In the genomic region with DNA sequence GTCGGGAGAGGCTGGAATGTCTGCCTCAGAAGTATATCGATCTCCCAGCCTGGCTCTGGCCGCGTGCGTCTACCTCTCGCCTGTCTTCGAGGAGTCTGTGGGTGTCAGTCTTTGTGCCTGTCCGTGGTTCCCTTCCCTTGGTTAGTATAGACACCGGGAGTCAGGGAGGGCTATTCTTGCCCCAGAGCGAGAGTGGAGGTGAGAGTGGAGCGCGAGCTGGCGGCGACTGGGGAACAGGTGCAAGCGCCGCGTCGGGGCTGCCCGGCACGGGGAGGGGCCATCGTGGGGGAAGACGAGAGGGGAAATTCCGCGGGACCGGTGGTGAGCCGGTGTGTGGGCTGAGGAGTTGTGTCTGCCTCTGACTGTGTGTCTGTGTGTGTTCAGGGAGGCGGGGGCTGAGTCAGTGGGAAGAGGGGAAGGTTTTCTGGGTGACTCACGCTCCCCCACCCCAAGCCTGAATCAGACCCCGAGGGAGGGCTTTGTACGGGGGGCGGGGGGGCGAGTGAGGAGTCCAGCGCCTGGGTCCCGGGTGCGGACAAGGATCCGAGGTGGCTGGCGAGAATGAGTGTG, we compare ENCODE assay signal across 8 cellular contexts. TPM values are rescaled to one million over a fixed set of nuclear protein-coding genes. Genes with fewer than 3 reads are reported as not detected.
DNase-seq lines count a peak whose midpoint lies in the region; ATAC-seq and TF ChIP-seq lines count a peak whose summit lies in the region.

No MANE protein-coding gene starts in this region.

- peaks cover 36% of the 10 kb centered on the region for H3K4me1 Mint-ChIP-seq in type B pancreatic cell (ENCODE audit: unreplicated experiment)

- peaks cover 8% of the 10 kb centered on the region for H3K4me1 ChIP-seq in SJCRH30
- peaks cover 29% of the 10 kb centered on the region for H3K4me1 ChIP-seq in cardiac muscle cell (ENCODE audit: low read depth)

- H3K36me3 Mint-ChIP-seq in activated naive CD4-positive, alpha-beta T cell treated with anti-CD3 and anti-CD28 coated beads, Interleukin-2, amount 50 U/mL, for 72 hours: peaks cover 9% of the 10 kb centered on the region in 2 donors
- peaks cover 9% of the 10 kb centered on the region for H3K36me3 Mint-ChIP-seq in type B pancreatic cell

- TF ChIP-seq CTCF in cardiac muscle cell (IDR thresholded peaks at IDR 0.05; ENCODE audit: low read depth, low read length) (no peak), type B pancreatic cell (conservative IDR thresholded peaks at IDR 0.05) (no peak)

- peak; percentile 32 for ATAC-seq in HG02885 (IDR thresholded peaks at IDR 0.05; ENCODE audit: poor library complexity, unreplicated experiment)
- peak; percentile 57 to 59 for ATAC-seq in activated naive CD4-positive, alpha-beta T cell treated with anti-CD3 and anti-CD28 coated beads, Interleukin-2, amount 50 U/mL, for 72 hours

- no peaks in the 10 kb centered on the region for H3K9me3 Mint-ChIP-seq in activated naive CD4-positive, alpha-beta T cell treated with anti-CD3 and anti-CD28 coated beads, Interleukin-2, amount 50 U/mL, for 72 hours
- H3K9me3 Mint-ChIP-seq in type B pancreatic cell: no peaks in the 10 kb centered on the region

- H3K27me3 Mint-ChIP-seq in type B pancreatic cell: no peaks in the 10 kb centered on the region

- peak overlapping the region; percentile 64 for H3K27ac ChIP-seq in SJCRH30
- H3K27ac ChIP-seq in cardiac muscle cell: peak overlapping the region; percentile 74

- H3K4me3 Mint-ChIP-seq in type B pancreatic cell: peak overlapping the region; percentile 98

- H3K36me3 ChIP-seq in SJCRH30 (no peaks in the 10 kb centered on the region), cardiac muscle cell (peaks cover 20% of the 10 kb centered on the region)

- H3K27me3 ChIP-seq in SJCRH30: no peaks in the 10 kb centered on the region
- no peaks in the 10 kb centered on the region for H3K27me3 ChIP-seq in cardiac muscle cell

- peak; percentile 56 to 60 for DNase-seq in SJCRH30
- DNase-seq in activated naive CD4-positive, alpha-beta T cell treated with anti-CD3 and anti-CD28 coated beads, Interleukin-2, amount 50 U/mL, for 72 hours (ENCODE audit: low spot score in 2 of 2): peak; percentile 89 to 96
- peak in 1 of 2 donors; percentile 89 for DNase-seq in cardiac muscle cell (ENCODE audit: low read depth in 1 of 2, low spot score in 1 of 2)
- DNase-seq in pons (ENCODE audit: low spot score): peak; percentile 60
- DNase-seq in type B pancreatic cell (ENCODE audit: extremely low spot score, unreplicated experiment): no peak
- no peak for DNase-seq in NCI-H1694 (lab: John Stamatoyannopoulos, UW)

- peak overlapping the region; percentile 96 to 99 for H3K27ac Mint-ChIP-seq in activated naive CD4-positive, alpha-beta T cell treated with anti-CD3 and anti-CD28 coated beads, Interleukin-2, amount 50 U/mL, for 72 hours
- H3K27ac Mint-ChIP-seq in type B pancreatic cell: peak overlapping the region; percentile 98

- H3K4me3 ChIP-seq in SJCRH30 (peak overlapping the region; percentile 75), cardiac muscle cell (peak overlapping the region; percentile 40)

- TF ChIP-seq POLR2A in GM15510 (IDR thresholded peaks at IDR 0.05; ENCODE audit: borderline replicate concordance, extremely low read depth, insufficient read length): peak; percentile 34

- no peaks in the 10 kb centered on the region for H3K9me3 ChIP-seq in SJCRH30 (replicated peaks)
- no peaks in the 10 kb centered on the region for H3K9me3 ChIP-seq in cardiac muscle cell (ENCODE audit: low read depth)

RNA-seq across cellular contexts. Expression of a gene that starts 8.4 kb away (rescaled TPM):
- 6.4 and 9.0 TPM in 2 replicates for total RNA-seq in SJCRH30 (2014; rRNA removed; shearing (Covaris generic))
- 10 to 100 TPM; 34.9 to 41.2 TPM for total RNA-seq in activated naive CD4-positive, alpha-beta T cell treated with anti-CD3 and anti-CD28 coated beads, Interleukin-2, amount 50 U/mL, for 72 hours
- total RNA-seq in cardiac muscle cell (11.1 and 20.8 TPM in 2 replicates), type B pancreatic cell (ENCODE audit: low replicate concordance) (69.1 and 85.1 TPM in 2 replicates)
- polyA plus RNA-seq in cardiac muscle cell: 9.0 and 9.7 TPM in 2 replicates

RNA-seq across cellular contexts. Expression of a gene that starts 12.4 kb away (rescaled TPM):
- 0.36 and 0.63 TPM in 2 replicates for total RNA-seq in SJCRH30 (2014; rRNA removed; shearing (Covaris generic))
- total RNA-seq in activated naive CD4-positive, alpha-beta T cell treated with anti-CD3 and anti-CD28 coated beads, Interleukin-2, amount 50 U/mL, for 72 hours: 1 to 10 TPM; 1.3 to 1.8 TPM
- total RNA-seq in cardiac muscle cell (27.4 and 51.2 TPM in 2 replicates), type B pancreatic cell (ENCODE audit: low replicate concordance) (4.5 and 10.2 TPM in 2 replicates)
- 31.3 and 66.1 TPM in 2 replicates for polyA plus RNA-seq in cardiac muscle cell

RNA-seq across cellular contexts. Expression of a gene that starts 14.9 kb away (rescaled TPM):
- 30.4 and 45.3 TPM in 2 replicates for total RNA-seq in SJCRH30 (2014; rRNA removed; shearing (Covaris generic))
- total RNA-seq in activated naive CD4-positive, alpha-beta T cell treated with anti-CD3 and anti-CD28 coated beads, Interleukin-2, amount 50 U/mL, for 72 hours: 100 to 1,000 TPM in 1 of 2 donors, 10 to 100 TPM in 1; 91.4 to 103 TPM
- total RNA-seq in cardiac muscle cell (107 and 130 TPM in 2 replicates), type B pancreatic cell (ENCODE audit: low replicate concordance) (43.6 and 64.9 TPM in 2 replicates)
- polyA plus RNA-seq in cardiac muscle cell: 158 and 168 TPM in 2 replicates

RNA-seq across cellular contexts. Expression of a gene that starts 15.3 kb away (rescaled TPM):
- total RNA-seq in SJCRH30 (2014; rRNA removed; shearing (Covaris generic)): 3.5 and 5.3 TPM in 2 replicates
- total RNA-seq in activated naive CD4-positive, alpha-beta T cell treated with anti-CD3 and anti-CD28 coated beads, Interleukin-2, amount 50 U/mL, for 72 hours: 10 to 100 TPM in 1 of 2 donors, 1 to 10 TPM in 1; 8.0 to 20.2 TPM
- total RNA-seq in cardiac muscle cell (14.0 and 14.3 TPM in 2 replicates), type B pancreatic cell (ENCODE audit: low replicate concordance) (16.6 and 17.9 TPM in 2 replicates)
- polyA plus RNA-seq in cardiac muscle cell: 10.7 and 13.7 TPM in 2 replicates

RNA-seq across cellular contexts. Expression of a gene that starts 46.1 kb away (rescaled TPM):
- total RNA-seq in SJCRH30 (2014; rRNA removed; shearing (Covaris generic)): 101 and 109 TPM in 2 replicates
- 100 to 1,000 TPM; 182 to 212 TPM for total RNA-seq in activated naive CD4-positive, alpha-beta T cell treated with anti-CD3 and anti-CD28 coated beads, Interleukin-2, amount 50 U/mL, for 72 hours
- total RNA-seq in cardiac muscle cell: 40.2 and 64.7 TPM in 2 replicates
- polyA plus RNA-seq in cardiac muscle cell: 15.9 and 19.7 TPM in 2 replicates
- 170 and 172 TPM in 2 replicates for total RNA-seq in type B pancreatic cell (ENCODE audit: low replicate concordance)

Comparison
In these comparisons a context has a peak if more than half of its experiments do, and no peak if none do; other contexts are left out.
1. DNase-seq: peak in SJCRH30 (2 of 2), activated naive CD4-positive, alpha-beta T cell treated with anti-CD3 and anti-CD28 coated beads, Interleukin-2, amount 50 U/mL, for 72 hours (2 of 2) and pons (single experiment); none in type B pancreatic cell (single experiment) and NCI-H1694 (single experiment).